Comparison of ENCODE assay signal across 27 cellular contexts in the genomic region with DNA sequence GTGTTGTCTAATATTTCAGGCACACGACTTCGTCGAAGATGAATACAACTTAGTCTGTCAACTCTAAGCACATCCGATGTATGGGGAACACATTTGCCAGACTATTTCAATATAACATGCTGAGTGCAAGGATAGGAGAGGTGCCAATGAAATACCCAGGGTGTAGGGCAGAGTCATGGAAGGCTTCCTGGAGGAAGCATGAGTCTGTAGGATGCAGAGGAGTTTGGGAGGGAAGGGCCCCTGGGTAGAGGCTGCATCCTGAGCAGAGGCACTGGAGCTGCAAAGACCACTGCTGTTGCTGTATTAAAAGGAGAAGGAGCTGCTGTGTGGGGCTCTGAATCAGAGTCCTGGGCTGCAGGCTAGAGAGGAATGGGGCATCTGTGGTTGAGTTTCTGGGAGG.
"Had no signal": no experiment of that assay in that cellular context is flagged by ENCODE, and none has a peak within 500 bp of the region (broad histone marks: within the 10 kb centered on the region; RNA-seq: fewer than 3 reads in every experiment).

No MANE protein-coding gene starts in this region.

- H3K27me3 ChIP-seq: adrenal gland, body of pancreas, esophagus squamous epithelium, left lung, thyroid gland, upper lobe of right lung had no signal

- H3K4me3 ChIP-seq: adrenal gland, body of pancreas, esophagus squamous epithelium, left lung, lower lobe of right lung, prostate gland, smooth muscle cell, thyroid gland, upper lobe of right lung had no signal

- H3K9me3 Mint-ChIP-seq: activated naive CD8-positive, alpha-beta T cell treated with anti-CD3 and anti-CD28 coated beads for 36 hours; dendritic cell treated with granulocyte-macrophage colony-stimulating factor and Interleukin-4, amounts not matched to agents 40 ng/mL and 50 ng/mL, for 4 days; natural killer cell treated with Interleukin-12 subunit alpha and Interleukin-12 subunit beta and Interleukin-15 and Interleukin-18, amount 100 ng/mL, for 72 hours; stimulated activated memory B cell treated with anti-CD40 and anti-IgM and Interleukin-4, amounts not matched to agents 10 μg/mL and 1 μg/mL and 100 μg/mL, for 72 hours; stimulated activated naive CD8-positive, alpha-beta T cell treated with anti-CD3 and anti-CD28 coated beads, Interleukin-15, amount 100 ng/mL, for 72 hours had no signal

- H3K27ac ChIP-seq: adrenal gland, body of pancreas, left lung, lower lobe of right lung, prostate gland, thyroid gland, upper lobe of right lung, VCaP had no signal

- H3K9me3 ChIP-seq: adrenal gland, body of pancreas, esophagus squamous epithelium, left lung, lower lobe of right lung, prostate gland, thyroid gland, upper lobe of right lung had no signal

- H3K27me3 Mint-ChIP-seq: activated naive CD8-positive, alpha-beta T cell treated with anti-CD3 and anti-CD28 coated beads for 36 hours had no signal

- H3K36me3 Mint-ChIP-seq: activated naive CD8-positive, alpha-beta T cell treated with anti-CD3 and anti-CD28 coated beads for 36 hours; natural killer cell treated with Interleukin-12 subunit alpha and Interleukin-12 subunit beta and Interleukin-15 and Interleukin-18, amount 100 ng/mL, for 72 hours; stimulated activated memory B cell treated with anti-CD40 and anti-IgM and Interleukin-4, amounts not matched to agents 10 μg/mL and 1 μg/mL and 100 μg/mL, for 72 hours had no signal

- H3K4me1 ChIP-seq: adrenal gland, left lung, prostate gland had no signal

- H3K36me3 ChIP-seq: esophagus squamous epithelium, left lung, lower lobe of right lung, prostate gland, thyroid gland, upper lobe of right lung had no signal

- H3K4me3 Mint-ChIP-seq: activated naive CD8-positive, alpha-beta T cell treated with anti-CD3 and anti-CD28 coated beads for 36 hours; dendritic cell treated with granulocyte-macrophage colony-stimulating factor and Interleukin-4, amounts not matched to agents 40 ng/mL and 50 ng/mL, for 4 days; natural killer cell treated with Interleukin-12 subunit alpha and Interleukin-12 subunit beta and Interleukin-15 and Interleukin-18, amount 100 ng/mL, for 72 hours; stimulated activated memory B cell treated with anti-CD40 and anti-IgM and Interleukin-4, amounts not matched to agents 10 μg/mL and 1 μg/mL and 100 μg/mL, for 72 hours; stimulated activated naive CD8-positive, alpha-beta T cell treated with anti-CD3 and anti-CD28 coated beads, Interleukin-15, amount 100 ng/mL, for 72 hours had no signal

- H3K4me1 Mint-ChIP-seq: activated naive CD8-positive, alpha-beta T cell treated with anti-CD3 and anti-CD28 coated beads for 36 hours; stimulated activated memory B cell treated with anti-CD40 and anti-IgM and Interleukin-4, amounts not matched to agents 10 μg/mL and 1 μg/mL and 100 μg/mL, for 72 hours; stimulated activated naive CD8-positive, alpha-beta T cell treated with anti-CD3 and anti-CD28 coated beads, Interleukin-15, amount 100 ng/mL, for 72 hours had no signal

- H3K27ac Mint-ChIP-seq: activated naive CD8-positive, alpha-beta T cell treated with anti-CD3 and anti-CD28 coated beads for 36 hours; dendritic cell treated with granulocyte-macrophage colony-stimulating factor and Interleukin-4, amounts not matched to agents 40 ng/mL and 50 ng/mL, for 4 days; natural killer cell treated with Interleukin-12 subunit alpha and Interleukin-12 subunit beta and Interleukin-15 and Interleukin-18, amount 100 ng/mL, for 72 hours; stimulated activated memory B cell treated with anti-CD40 and anti-IgM and Interleukin-4, amounts not matched to agents 10 μg/mL and 1 μg/mL and 100 μg/mL, for 72 hours; stimulated activated naive CD8-positive, alpha-beta T cell treated with anti-CD3 and anti-CD28 coated beads, Interleukin-15, amount 100 ng/mL, for 72 hours had no signal

- DNase-seq: activated CD4-positive, alpha-beta T cell treated with anti-CD3 and anti-CD28 coated beads for 4 hours; activated CD4-positive, alpha-beta T cell treated with anti-CD3 and anti-CD28 coated beads, Interleukin-2, amount 50 U/mL, for 4 hours; activated effector memory CD4-positive, alpha-beta T cell treated with Interleukin-2 at 50 U/mL for 16 hours; activated naive CD4-positive, alpha-beta T cell treated with Interleukin-2 at 50 U/mL for 16 hours; activated naive CD8-positive, alpha-beta T cell treated with anti-CD3 and anti-CD28 coated beads for 36 hours; activated T-cell treated with anti-CD3 and anti-CD28 coated beads for 4 hours; adrenal gland; aorta; body of pancreas; effector CD4-positive, alpha-beta T cell; esophagus squamous epithelium; foreskin melanocyte; left lung; lower lobe of right lung; mesendoderm; stimulated activated CD4-positive, alpha-beta T cell treated with anti-CD3 and anti-CD28 coated beads, Interleukin-1b, Interleukin-23, amount 100 ng/mL, for 48 hours; stimulated activated CD4-positive, alpha-beta T cell treated with anti-CD3 and anti-CD28 coated beads, Interleukin-4, amount 100 ng/mL, for 4 hours; stimulated activated CD8-positive, alpha-beta memory T cell treated with anti-CD3 and anti-CD28 coated beads, Interleukin-4, amount 100 ng/mL, for 48 hours; stimulated activated naive CD8-positive, alpha-beta T cell treated with anti-CD3 and anti-CD28 coated beads, Interleukin-15, amount 100 ng/mL, for 72 hours; thyroid gland; upper lobe of right lung had no signal

- ATAC-seq: body of pancreas; left lung; lower lobe of right lung; natural killer cell treated with Interleukin-12 subunit alpha and Interleukin-12 subunit beta and Interleukin-15 and Interleukin-18, amount 100 ng/mL, for 72 hours; stimulated activated memory B cell treated with anti-CD40 and anti-IgM and Interleukin-4, amounts not matched to agents 10 μg/mL and 1 μg/mL and 100 μg/mL, for 72 hours; stimulated activated naive CD8-positive, alpha-beta T cell treated with anti-CD3 and anti-CD28 coated beads, Interleukin-15, amount 100 ng/mL, for 72 hours; upper lobe of right lung had no signal

- H3K4me2 ChIP-seq: smooth muscle cell had no signal
